ENCODE assay signal across 1 cellular context in the genomic region with DNA sequence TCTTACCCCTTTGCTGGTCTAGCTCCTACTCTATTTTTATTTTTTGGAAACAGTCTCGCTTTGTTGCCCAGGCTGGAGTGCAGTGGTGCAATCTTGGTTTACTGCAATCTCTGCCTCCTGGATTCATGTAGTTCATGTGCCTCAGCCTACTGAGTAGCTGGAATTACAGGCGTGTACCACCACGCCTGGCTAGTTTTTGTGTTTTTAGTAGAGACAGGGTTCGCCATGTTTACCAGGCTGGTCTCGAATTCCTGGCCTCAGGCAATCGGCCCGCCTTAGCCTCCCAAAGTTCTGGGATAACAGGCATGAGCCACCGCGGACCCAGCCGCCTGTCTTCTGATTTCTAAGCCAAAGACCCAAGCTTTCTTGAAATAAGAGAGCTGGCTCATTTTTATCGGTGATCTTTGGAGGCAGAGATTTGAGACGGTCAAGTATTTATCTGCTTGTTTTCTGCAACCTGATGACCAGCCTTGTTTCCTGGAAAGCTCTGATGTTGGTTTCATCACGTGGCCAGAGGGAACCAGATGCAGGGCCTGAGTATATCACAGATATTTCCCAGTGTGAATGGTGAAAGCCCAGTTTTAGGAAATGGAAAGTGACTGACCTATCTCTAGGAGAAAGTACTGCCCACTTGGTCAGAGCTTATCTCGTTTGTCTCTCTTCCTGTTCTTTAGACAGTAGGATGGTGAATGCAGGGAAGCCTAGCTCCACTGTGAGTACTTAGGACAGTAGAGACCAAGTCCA.
TF ChIP-seq lines count a peak whose summit lies in the region.

No MANE protein-coding gene starts in this region.

TF ChIP-seq in GM12878, 131 proteins besides CTCF, POLR2A, EP300 and RAD21:
- 0 out of 2 replicates have a peak, but pooled peaks have one; percentile 46 for TF ChIP-seq POLR2AphosphoS5 (IDR thresholded peaks at IDR 0.05; ENCODE audit: low read length)
- no peak for TF ChIP-seq POU2F2 (IDR thresholded peaks at IDR 0.05; ENCODE audit: borderline replicate concordance, low read depth, low read length)
- TF ChIP-seq SMARCA5 (IDR thresholded peaks at IDR 0.05) = no peak
TF ChIP-seq in GM12878: peak in this region for 1.
